ENCODE assay signal across 1 cellular context in genomic region chr10:33485276-33485675, GRCh38.
TF ChIP-seq lines count a peak whose summit lies in the region.

No MANE protein-coding gene starts in this region.

TF ChIP-seq in WTC11, 78 proteins besides CTCF, POLR2A, EP300 and RAD21 (continued from another document):
- TF ChIP-seq PRDM15 (CRISPR knock-in tag; IDR thresholded peaks at IDR 0.05) (no peak), OVOL2 (CRISPR knock-in tag; IDR thresholded peaks at IDR 0.05; ENCODE audit: borderline replicate concordance) (no peak), HMGA2 (CRISPR knock-in tag; IDR thresholded peaks at IDR 0.05) (no peak), ATF6 (CRISPR knock-in tag; IDR thresholded peaks at IDR 0.05) (no peak), E2F5 (CRISPR knock-in tag; IDR thresholded peaks at IDR 0.05) (no peak), SMAD3 (CRISPR knock-in tag; IDR thresholded peaks at IDR 0.05; ENCODE audit: borderline replicate concordance) (no peak), SP1 (CRISPR knock-in tag; conservative IDR thresholded peaks at IDR 0.05) (no peak), ZSCAN18 (CRISPR knock-in tag; IDR thresholded peaks at IDR 0.05) (no peak), STAT6 (CRISPR knock-in tag; conservative IDR thresholded peaks at IDR 0.05; ENCODE audit: low read depth) (no peak)
